ENCODE assay signal across 21 cellular contexts in the genomic region with DNA sequence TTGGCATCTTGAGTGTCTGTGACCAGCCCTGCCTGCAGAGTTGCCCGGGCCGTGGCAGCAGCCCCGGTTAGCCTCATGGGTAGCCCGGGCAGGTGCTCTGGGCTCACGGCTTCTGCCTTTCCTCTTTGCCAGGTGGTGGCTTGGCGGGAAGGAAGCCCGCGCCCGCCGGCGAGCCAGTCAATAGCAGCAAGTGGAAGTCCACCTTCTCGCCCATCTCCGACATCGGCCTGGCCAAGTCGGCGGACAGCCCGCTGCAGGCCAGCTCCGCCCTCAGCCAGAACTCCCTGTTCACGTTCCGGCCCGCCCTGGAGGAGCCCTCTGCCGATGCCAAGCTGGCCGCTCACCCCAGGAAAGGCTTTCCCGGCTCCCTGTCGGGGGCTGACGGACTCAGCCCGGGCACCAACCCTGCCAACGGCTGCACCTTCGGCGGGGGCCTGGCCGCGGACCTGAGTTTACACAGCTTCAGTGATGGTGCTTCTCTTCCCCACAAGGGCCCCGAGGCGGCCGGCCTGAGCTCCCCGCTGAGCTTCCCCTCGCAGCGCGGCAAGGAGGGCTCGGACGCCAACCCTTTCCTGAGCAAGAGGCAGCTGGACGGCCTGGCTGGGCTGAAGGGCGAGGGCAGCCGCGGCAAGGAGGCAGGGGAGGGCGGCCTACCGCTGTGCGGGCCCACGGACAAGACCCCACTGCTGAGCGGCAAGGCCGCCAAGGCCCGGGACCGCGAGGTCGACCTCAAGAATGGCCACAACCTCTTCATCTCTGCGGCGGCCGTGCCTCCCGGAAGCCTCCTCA. TPM values are rescaled to one million over a fixed set of nuclear protein-coding genes. Genes with fewer than 3 reads are reported as not detected.
DNase-seq lines count a peak whose midpoint lies in the region; ATAC-seq and TF ChIP-seq lines count a peak whose summit lies in the region.
"Had no signal": no experiment of that assay in that cellular context is flagged by ENCODE, and none has a peak within 500 bp of the region (broad histone marks: within the 10 kb centered on the region; RNA-seq: fewer than 3 reads in every experiment).

No MANE protein-coding gene starts in this region.

- peak overlapping the region; percentile 61 for H3K27ac Mint-ChIP-seq in activated T-cell treated with anti-CD3 and anti-CD28 coated beads, Interleukin-2, amount 50 U/mL, for 24 hours
- peak overlapping the region; percentile 76 for H3K27ac Mint-ChIP-seq in stimulated activated effector memory CD8-positive, alpha-beta T cell treated with anti-CD3 and anti-CD28 coated beads, Interleukin-12 subunit alpha, Interleukin-12 subunit beta, amount 100 ng/mL, for 72 hours

- TF ChIP-seq CTCF in HL-60 (IDR thresholded peaks at IDR 0.05; ENCODE audit: insufficient read depth, low read length), result no peak

- H3K27ac ChIP-seq in HL-60 (replicated peaks), result peak overlapping the region; percentile 69
- H3K27ac ChIP-seq: GM23248 had no signal

- DNase-seq in activated T-cell treated with anti-CD3 and anti-CD28 coated beads, Interleukin-2, amount 50 U/mL, for 24 hours, result no peak
- DNase-seq in activated T-cell treated with anti-CD3 and anti-CD28 coated beads, Interleukin-2, amount 50 U/mL, for 48 hours, result no peak
- DNase-seq in HL-60 (ENCODE audit: low read depth in 1 of 2, low spot score in 1 of 2) (no peak), cerebellar nuclear complex (lab: John Stamatoyannopoulos, UW) (peak; percentile 51 to 73), H7 (no peak), DMS153 (lab: John Stamatoyannopoulos, UW) (no peak), KG1 (lab: John Stamatoyannopoulos, UW) (no peak)
- no peak for DNase-seq in stimulated activated effector memory CD8-positive, alpha-beta T cell treated with anti-CD3 and anti-CD28 coated beads, Interleukin-12 subunit alpha, Interleukin-12 subunit beta, amount 100 ng/mL, for 72 hours (ENCODE audit: low spot score in 2 of 2)
- DNase-seq: GDM1, GM23248, HCEC 1CT, IMR-90, Kasumi-1, MG63, NCI-H1092, NCI-H2081 treated with DMSO at 0.1 percent for 48 hours, NCI-H446 treated with DMSO at 0.1 percent for 48 hours, NCI-H69 had no signal

- H3K27me3 ChIP-seq in HL-60 (ENCODE audit: insufficient read depth, poor library complexity, severe bottlenecking) (no peaks in the 10 kb centered on the region), H7 (ENCODE audit: control insufficient read depth, insufficient read depth, low read length) (no peaks in the 10 kb centered on the region)
- H3K27me3 ChIP-seq: MG63 had no signal

- H3K36me3 ChIP-seq in H7 (replicated peaks; ENCODE audit: control insufficient read depth, insufficient read depth, low read length), result peaks cover 4% of the 10 kb centered on the region

- no peaks in the 10 kb centered on the region for H3K27me3 Mint-ChIP-seq in activated T-cell treated with anti-CD3 and anti-CD28 coated beads, Interleukin-2, amount 50 U/mL, for 24 hours

- peaks cover 5% of the 10 kb centered on the region for H3K4me1 Mint-ChIP-seq in activated T-cell treated with anti-CD3 and anti-CD28 coated beads, Interleukin-2, amount 50 U/mL, for 24 hours (ENCODE audit: low read depth)
- H3K4me1 Mint-ChIP-seq in stimulated activated effector memory CD8-positive, alpha-beta T cell treated with anti-CD3 and anti-CD28 coated beads, Interleukin-12 subunit alpha, Interleukin-12 subunit beta, amount 100 ng/mL, for 72 hours, result peaks cover 14% of the 10 kb centered on the region

- no peaks in the 10 kb centered on the region for H3K9me3 Mint-ChIP-seq in activated T-cell treated with anti-CD3 and anti-CD28 coated beads, Interleukin-2, amount 50 U/mL, for 24 hours
- H3K9me3 Mint-ChIP-seq in stimulated activated effector memory CD8-positive, alpha-beta T cell treated with anti-CD3 and anti-CD28 coated beads, Interleukin-12 subunit alpha, Interleukin-12 subunit beta, amount 100 ng/mL, for 72 hours, result no peaks in the 10 kb centered on the region

- H3K4me3 Mint-ChIP-seq in activated T-cell treated with anti-CD3 and anti-CD28 coated beads, Interleukin-2, amount 50 U/mL, for 24 hours, result no peak overlapping the region
- no peak overlapping the region for H3K4me3 Mint-ChIP-seq in stimulated activated effector memory CD8-positive, alpha-beta T cell treated with anti-CD3 and anti-CD28 coated beads, Interleukin-12 subunit alpha, Interleukin-12 subunit beta, amount 100 ng/mL, for 72 hours

- ATAC-seq in stimulated activated effector memory CD8-positive, alpha-beta T cell treated with anti-CD3 and anti-CD28 coated beads, Interleukin-12 subunit alpha, Interleukin-12 subunit beta, amount 100 ng/mL, for 72 hours, result no peak
- ATAC-seq: Panc1 had no signal

- peaks cover 81% of the 10 kb centered on the region for H3K36me3 Mint-ChIP-seq in activated T-cell treated with anti-CD3 and anti-CD28 coated beads, Interleukin-2, amount 50 U/mL, for 24 hours (ENCODE audit: low read depth)
- peaks cover 98% of the 10 kb centered on the region for H3K36me3 Mint-ChIP-seq in stimulated activated effector memory CD8-positive, alpha-beta T cell treated with anti-CD3 and anti-CD28 coated beads, Interleukin-12 subunit alpha, Interleukin-12 subunit beta, amount 100 ng/mL, for 72 hours

- H3K4me3 ChIP-seq in HL-60 (replicated peaks; ENCODE audit: insufficient read depth, low read length) (no peak overlapping the region), H7 (ENCODE audit: insufficient read depth, low read depth, low read length) (no peak overlapping the region)
- H3K4me3 ChIP-seq: GM23248, MG63 had no signal

RNA-seq across cellular contexts. Expression of gene PLEKHJ1, which starts 9.9 kb away (rescaled TPM):
- 269 and 295 TPM in 2 replicates for total RNA-seq in H7 (2014; rRNA removed; shearing (Covaris generic))

RNA-seq across cellular contexts. Expression of gene SF3A2, which starts 10.4 kb away (rescaled TPM):
- 107 and 115 TPM in 2 replicates for total RNA-seq in H7 (2014; rRNA removed; shearing (Covaris generic))

RNA-seq across cellular contexts. Expression of gene AMH, which starts 22.9 kb away (rescaled TPM):
- total RNA-seq in H7 (2014; rRNA removed; shearing (Covaris generic)), result 10.5 and 12.8 TPM in 2 replicates
- total RNA-seq: GM23248, IMR-90 had no signal

RNA-seq across cellular contexts. Expression of gene JSRP1, which starts 30.0 kb away (rescaled TPM):
- total RNA-seq in H7 (2014; rRNA removed; shearing (Covaris generic)), result not detected in 2 replicates
- total RNA-seq: GM23248, IMR-90 had no signal

RNA-seq across cellular contexts. Expression of gene PEAK3, which starts 55.7 kb away (rescaled TPM):
- total RNA-seq in H7 (2014; rRNA removed; shearing (Covaris generic)), result not detected in 2 replicates
- total RNA-seq: GM23248, HT-29, SK-MEL-5 had no signal

Comparison
In these comparisons a context has a peak if more than half of its experiments do, and no peak if none do; other contexts are left out.
1. DNase-seq: peak in cerebellar nuclear complex (2 of 2); none in activated T-cell treated with anti-CD3 and anti-CD28 coated beads, Interleukin-2, amount 50 U/mL, for 24 hours (single experiment), activated T-cell treated with anti-CD3 and anti-CD28 coated beads, Interleukin-2, amount 50 U/mL, for 48 hours (0 of 2), HL-60 (0 of 2), stimulated activated effector memory CD8-positive, alpha-beta T cell treated with anti-CD3 and anti-CD28 coated beads, Interleukin-12 subunit alpha, Interleukin-12 subunit beta, amount 100 ng/mL, for 72 hours (0 of 2), H7 (single experiment), DMS153 (single experiment) and KG1 (single experiment).